Comparison of ENCODE assay signal across 1 cellular context in genomic region chr11:61796127-61796526, GRCh38.
TF ChIP-seq lines count a peak whose summit lies in the region.

No MANE protein-coding gene starts in this region.

TF ChIP-seq in K562, 482 proteins besides CTCF, POLR2A, EP300 and RAD21:
- TF ChIP-seq ZBTB33 (CRISPR knock-in tag; IDR thresholded peaks at IDR 0.05): peak; percentile 51; the same call in 1 of the 2 replicates
- TF ChIP-seq NFXL1 (CRISPR knock-in tag; IDR thresholded peaks at IDR 0.05): no peak
